Comparison of ENCODE assay signal across 8 cellular contexts in genomic region chr3:39148116-39149058, GRCh38. TPM values are rescaled to one million over a fixed set of nuclear protein-coding genes. Genes with fewer than 3 reads are reported as not detected.
DNase-seq lines count a peak whose midpoint lies in the region; ATAC-seq and TF ChIP-seq lines count a peak whose summit lies in the region.

No MANE protein-coding gene starts in this region.

- peaks cover 74% of the 10 kb centered on the region for H3K4me1 Mint-ChIP-seq in activated CD4-positive, alpha-beta T cell treated with anti-CD3 and anti-CD28 coated beads, Interleukin-2, amount 10 ng/mL, durations not matched to agents 7 days and 5 days
- H3K4me1 Mint-ChIP-seq in naive thymus-derived CD8-positive, alpha-beta T cell, result peaks cover 58 to 78% (median 76%) of the 10 kb centered on the region in 4 donors

- no peaks in the 10 kb centered on the region for H3K27me3 Mint-ChIP-seq in activated CD4-positive, alpha-beta T cell treated with anti-CD3 and anti-CD28 coated beads, Interleukin-2, amount 10 ng/mL, durations not matched to agents 7 days and 5 days
- H3K27me3 Mint-ChIP-seq in naive thymus-derived CD8-positive, alpha-beta T cell, result no peaks in the 10 kb centered on the region

- peaks cover 5 to 68% (median 53%) of the 10 kb centered on the region in 4 donors for H3K4me1 ChIP-seq in Peyer's patch

- H3K27ac ChIP-seq in Peyer's patch (peak overlapping the region; percentile 81 to 100 (median 86)), cingulate gyrus (ENCODE audit: low read depth, low read length) (peak overlapping the region; percentile 89)

- ATAC-seq in HG02571 (IDR thresholded peaks at IDR 0.05; ENCODE audit: unreplicated experiment) (peak; percentile 13), omental fat pad (ENCODE audit: low FRiP score) (no peak)
- peak in 1 of 2 donors; percentile 8 for ATAC-seq in naive thymus-derived CD8-positive, alpha-beta T cell

- H3K36me3 Mint-ChIP-seq in activated CD4-positive, alpha-beta T cell treated with anti-CD3 and anti-CD28 coated beads, Interleukin-2, amount 10 ng/mL, durations not matched to agents 7 days and 5 days (ENCODE audit: low read depth), result peaks cover 37% of the 10 kb centered on the region
- peaks cover 0 to 39% (median 7%) of the 10 kb centered on the region in 3 donors for H3K36me3 Mint-ChIP-seq in naive thymus-derived CD8-positive, alpha-beta T cell

- H3K27ac Mint-ChIP-seq in activated CD4-positive, alpha-beta T cell treated with anti-CD3 and anti-CD28 coated beads, Interleukin-2, amount 10 ng/mL, durations not matched to agents 7 days and 5 days, result peak overlapping the region; percentile 97
- H3K27ac Mint-ChIP-seq in naive thymus-derived CD8-positive, alpha-beta T cell, result peak overlapping the region; percentile 95 to 100 (median 99)

- H3K4me3 Mint-ChIP-seq in activated CD4-positive, alpha-beta T cell treated with anti-CD3 and anti-CD28 coated beads, Interleukin-2, amount 10 ng/mL, durations not matched to agents 7 days and 5 days, result peak overlapping the region; percentile 79
- H3K4me3 Mint-ChIP-seq in naive thymus-derived CD8-positive, alpha-beta T cell, result peak overlapping the region; percentile 75 to 99 (median 96)

- H3K9me3 Mint-ChIP-seq in activated CD4-positive, alpha-beta T cell treated with anti-CD3 and anti-CD28 coated beads, Interleukin-2, amount 10 ng/mL, durations not matched to agents 7 days and 5 days, result no peaks in the 10 kb centered on the region
- H3K9me3 Mint-ChIP-seq in naive thymus-derived CD8-positive, alpha-beta T cell, result no peaks in the 10 kb centered on the region

- CTCF ChIA-PET in activated CD4-positive, alpha-beta T cell treated with anti-CD3 and anti-CD28 coated beads, Interleukin-2, amount 10 ng/mL, durations not matched to agents 7 days and 5 days (lab: Charles Lee), result interaction anchor here (1.4 to 1.9 kb wide), 3 partner anchors 11 to 140 kb away, joined by 5 to 11 read pairs (median 6); no protein-coding TSS in a partner anchor
- CTCF ChIA-PET in GM10248 (lab: Yijun Ruan, JAX), result interaction anchor here (0.9 to 9.0 kb wide), 4 partner anchors 9 to 140 kb away, joined by 3 to 49 read pairs (median 4); no protein-coding TSS in a partner anchor

- TF ChIP-seq POLR2A in Peyer's patch (IDR thresholded peaks at IDR 0.05), result no peak

- TF ChIP-seq CTCF in Peyer's patch (IDR thresholded peaks at IDR 0.05), result no peak
- TF ChIP-seq CTCF in GM10248 (IDR thresholded peaks at IDR 0.05; ENCODE audit: control extremely low read depth, extremely low read depth, low read depth, missing control alignments), result no peak
- TF ChIP-seq CTCF in omental fat pad (IDR thresholded peaks at IDR 0.05), result no peak

- DNase-seq in activated CD4-positive, alpha-beta T cell treated with anti-CD3 and anti-CD28 coated beads, Interleukin-2, amount 10 ng/mL, durations not matched to agents 7 days and 5 days, result peak; percentile 44
- no peak for DNase-seq in activated CD4-positive, alpha-beta T cell treated with anti-CD3 and anti-CD28 coated beads for 4 hours
- peak; percentile 51 to 78 (median 72) for DNase-seq in Peyer's patch
- DNase-seq in naive thymus-derived CD8-positive, alpha-beta T cell, result peak in 4 of 10 donors; percentile 22 to 50 (median 48)
- DNase-seq in GM10248 (ENCODE audit: extremely low spot score), result no peak
- DNase-seq in omental fat pad (ENCODE audit: low spot score), result no peak

- peaks cover 0 to 33% (median 0%) of the 10 kb centered on the region in 3 donors for H3K36me3 ChIP-seq in Peyer's patch

- peak overlapping the region; percentile 20 to 41 (median 30) for H3K4me3 ChIP-seq in Peyer's patch

- H3K9me3 ChIP-seq in Peyer's patch, result no peaks in the 10 kb centered on the region

- no peaks in the 10 kb centered on the region for H3K27me3 ChIP-seq in Peyer's patch

- POLR2A ChIA-PET in activated CD4-positive, alpha-beta T cell treated with anti-CD3 and anti-CD28 coated beads, Interleukin-2, amount 10 ng/mL, durations not matched to agents 7 days and 5 days (lab: Charles Lee), result interaction anchor here (1.0 to 1.2 kb wide), 2 partner anchors 30 to 139 kb away, joined by 3 read pairs; no protein-coding TSS in a partner anchor
- POLR2A ChIA-PET in naive thymus-derived CD8-positive, alpha-beta T cell (lab: Charles Lee), result interaction anchor here (1.0 to 1.6 kb wide), 3 partner anchors 30 to 41 kb away, joined by 3 to 6 read pairs (median 5); partner anchors contain the start of genes GORASP1 and TTC21A
- POLR2A ChIA-PET in GM10248 (lab: Yijun Ruan, JAX), result interaction anchor here (0.6 to 0.8 kb wide), 3 partner anchors 10 to 136 kb away, joined by 3 read pairs; no protein-coding TSS in a partner anchor

RNA-seq across cellular contexts. Expression of gene CSRNP1, which starts 5.0 kb away (rescaled TPM):
- 10 to 100 TPM; 13.4 to 13.6 TPM for total RNA-seq in activated CD4-positive, alpha-beta T cell treated with anti-CD3 and anti-CD28 coated beads, Interleukin-2, amount 10 ng/mL, durations not matched to agents 7 days and 5 days
- 10 to 100 TPM; 19.0 to 40.5 (median 29.4) TPM for total RNA-seq in Peyer's patch
- 10 to 100 TPM; 15.0 to 17.4 TPM for total RNA-seq in naive thymus-derived CD8-positive, alpha-beta T cell
- 10 to 100 TPM in 2 of 3 donors, 1 to 10 TPM in 1; 8.0 to 17.1 (median 10.9) TPM for polyA plus RNA-seq in naive thymus-derived CD8-positive, alpha-beta T cell
- total RNA-seq in omental fat pad, result 100 to 1,000 TPM in 2 of 4 donors, 10 to 100 TPM in 2; 52.0 to 321 (median 90.8) TPM

RNA-seq across cellular contexts. Expression of gene TTC21A, which starts 40.9 kb away (rescaled TPM):
- 1 to 10 TPM; 3.8 to 5.1 TPM for total RNA-seq in activated CD4-positive, alpha-beta T cell treated with anti-CD3 and anti-CD28 coated beads, Interleukin-2, amount 10 ng/mL, durations not matched to agents 7 days and 5 days
- total RNA-seq in Peyer's patch (10 to 100 TPM in 2 of 4 donors, 1 to 10 TPM in 2; 8.4 to 41.3 (median 19.1) TPM), omental fat pad (1 to 10 TPM; 2.6 to 9.9 (median 2.9) TPM)
- 1 to 10 TPM; 7.5 to 8.7 TPM for total RNA-seq in naive thymus-derived CD8-positive, alpha-beta T cell
- polyA plus RNA-seq in naive thymus-derived CD8-positive, alpha-beta T cell, result under 1 TPM; 0.50 to 0.94 (median 0.57) TPM

RNA-seq across cellular contexts. Expression of gene GORASP1, which starts 41.0 kb away (rescaled TPM):
- 10 to 100 TPM; 31.6 to 33.7 TPM for total RNA-seq in activated CD4-positive, alpha-beta T cell treated with anti-CD3 and anti-CD28 coated beads, Interleukin-2, amount 10 ng/mL, durations not matched to agents 7 days and 5 days
- total RNA-seq in Peyer's patch (100 to 1,000 TPM in 3 of 4 donors, 10 to 100 TPM in 1; 85.8 to 145 (median 128) TPM), omental fat pad (10 to 100 TPM; 38.7 to 56.4 (median 51.0) TPM)
- total RNA-seq in naive thymus-derived CD8-positive, alpha-beta T cell, result 10 to 100 TPM; 31.9 to 41.2 TPM
- 10 to 100 TPM; 10.2 to 13.8 (median 10.7) TPM for polyA plus RNA-seq in naive thymus-derived CD8-positive, alpha-beta T cell

RNA-seq across cellular contexts. Expression of gene XIRP1, which starts 44.0 kb away (rescaled TPM):
- not detected for total RNA-seq in activated CD4-positive, alpha-beta T cell treated with anti-CD3 and anti-CD28 coated beads, Interleukin-2, amount 10 ng/mL, durations not matched to agents 7 days and 5 days
- total RNA-seq in Peyer's patch (under 1 TPM in 1 of 4 donors, not detected in 3; 0.76 TPM), omental fat pad (1 to 10 TPM in 1 of 4 donors, under 1 TPM in 1, not detected in 2; 0.65 to 2.0 TPM)
- total RNA-seq in naive thymus-derived CD8-positive, alpha-beta T cell, result not detected
- polyA plus RNA-seq in naive thymus-derived CD8-positive, alpha-beta T cell, result not detected

Comparison
In these comparisons a context has a peak if more than half of its experiments do, and no peak if none do; other contexts are left out.
1. DNase-seq: peak in activated CD4-positive, alpha-beta T cell treated with anti-CD3 and anti-CD28 coated beads, Interleukin-2, amount 10 ng/mL, durations not matched to agents 7 days and 5 days (single experiment) and Peyer's patch (3 of 3); none in activated CD4-positive, alpha-beta T cell treated with anti-CD3 and anti-CD28 coated beads for 4 hours (0 of 2), GM10248 (single experiment) and omental fat pad (single experiment).